Comparison of ENCODE assay signal across 11 cellular contexts in the genomic region with DNA sequence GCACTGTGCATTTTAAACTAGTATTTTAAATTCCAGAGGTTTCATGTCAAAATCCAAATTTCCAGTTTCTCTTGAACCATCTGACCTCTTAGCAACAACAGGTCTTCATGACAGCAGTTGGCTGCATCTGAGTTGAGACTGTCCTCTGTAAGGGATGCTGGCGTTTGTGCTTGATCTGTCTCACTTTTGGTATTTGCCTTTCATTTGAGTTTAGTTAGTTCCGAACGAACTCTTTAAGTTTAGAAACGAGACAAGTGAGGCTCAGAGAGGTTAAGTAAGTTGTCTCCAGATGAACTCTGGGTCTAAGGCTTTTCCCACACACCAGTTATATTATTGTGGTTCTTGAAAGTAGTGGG. TPM values are rescaled to one million over a fixed set of nuclear protein-coding genes. Genes with fewer than 3 reads are reported as not detected.
A peak's percentile ranks its signal among the peaks of the same experiment; 100 is the strongest.
DNase-seq lines count a peak whose midpoint lies in the region; ATAC-seq lines count a peak whose summit lies in the region.
"Had no signal": no experiment of that assay in that cellular context is flagged by ENCODE, and none has a peak within 500 bp of the region (broad histone marks: within the 10 kb centered on the region; RNA-seq: fewer than 3 reads in every experiment).

No MANE protein-coding gene starts in this region.

- DNase-seq in sciatic nerve (ENCODE audit: low spot score) (no peak), KBM-7 (no peak), NCI-H2029 (lab: John Stamatoyannopoulos, UW) (no peak), head of caudate nucleus (no peak)
- DNase-seq: activated CD4-positive, CD25-positive, alpha-beta regulatory T cell; activated naive CD8-positive, alpha-beta T cell treated with anti-CD3 and anti-CD28 coated beads, Interleukin-2, amount 10 ng/mL, durations not matched to agents 7 days and 5 days; kidney; PC-3 had no signal

- ATAC-seq in GM19025 (IDR thresholded peaks at IDR 0.05; ENCODE audit: low read depth, unreplicated experiment) (peak; percentile 33), GM21576 (IDR thresholded peaks at IDR 0.05; ENCODE audit: unreplicated experiment) (peak; percentile 51), HG03159 (IDR thresholded peaks at IDR 0.05; ENCODE audit: unreplicated experiment) (peak; percentile 46), sciatic nerve (peak; percentile 14)
- ATAC-seq: PC-3 had no signal

- intact Hi-C loops in sciatic nerve (cut with DNase I) (no loop called here), head of caudate nucleus (cut with DNase I) (no loop called here)

- in situ Hi-C loops in KBM-7 (cut with MboI; ENCODE audit: low pct_unique_long_range_greater_than_20kb, low sequenced_read_pairs), result loop anchor here (25.0 kb wide), 1 partner anchor 337 kb away; a partner anchor contains a TSS

RNA-seq across cellular contexts. Expression of a gene that starts 29.1 kb away (rescaled TPM):
- total RNA-seq in sciatic nerve, result 441 TPM
- total RNA-seq: activated naive CD8-positive, alpha-beta T cell treated with anti-CD3 and anti-CD28 coated beads, Interleukin-2, amount 10 ng/mL, durations not matched to agents 7 days and 5 days; PC-3 had no signal
